In the genomic region with DNA sequence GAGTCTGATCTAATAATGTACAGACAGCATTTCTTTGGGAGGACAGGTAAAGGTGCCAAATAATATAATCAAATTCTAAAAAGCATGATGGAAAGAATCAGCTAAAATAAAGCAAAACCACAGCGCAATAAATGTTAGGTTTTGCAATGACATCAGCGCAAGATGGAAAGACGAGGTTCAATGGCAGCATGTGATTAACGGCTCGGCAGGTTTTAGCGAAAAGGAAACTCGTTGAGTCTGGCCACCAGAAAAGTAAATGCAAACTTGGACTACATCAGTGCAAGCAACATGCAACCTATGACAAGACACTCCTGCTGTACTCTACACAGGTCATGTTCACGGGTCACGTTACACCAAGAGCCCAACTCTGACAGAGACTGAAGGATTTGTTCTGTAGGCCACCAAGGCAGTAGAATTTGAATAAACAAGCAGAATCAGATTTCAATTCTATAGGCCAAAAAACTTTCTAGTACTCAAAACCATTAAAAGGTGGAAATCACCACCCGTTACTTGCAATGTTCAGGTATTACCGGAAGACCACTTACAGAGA, we compare ENCODE assay signal across 1 cellular context.
TF ChIP-seq lines count a peak whose summit lies in the region.

No MANE protein-coding gene starts in this region.

TF ChIP-seq in IMR-90, 13 proteins besides CTCF, POLR2A, EP300 and RAD21:
- TF ChIP-seq SMC3 (IDR thresholded peaks at IDR 0.05; ENCODE audit: low read depth, low read length) (no peak), ELK1 (IDR thresholded peaks at IDR 0.05; ENCODE audit: borderline replicate concordance, low read depth, low read length) (no peak), USF2 (IDR thresholded peaks at IDR 0.05; ENCODE audit: low read depth, low read length) (no peak), CHD1 (IDR thresholded peaks at IDR 0.05; ENCODE audit: low read depth, low read length) (no peak), MAFK (IDR thresholded peaks at IDR 0.05; ENCODE audit: low read depth, low read length) (no peak), RCOR1 (IDR thresholded peaks at IDR 0.05; ENCODE audit: insufficient replicate concordance, low read length) (no peak), NFE2L2 (IDR thresholded peaks at IDR 0.05; ENCODE audit: low read depth, low read length) (no peak), CEBPB (IDR thresholded peaks at IDR 0.05; ENCODE audit: low read depth, low read length) (no peak)
